8 cellular contexts compared by ENCODE assay signal in the genomic region with DNA sequence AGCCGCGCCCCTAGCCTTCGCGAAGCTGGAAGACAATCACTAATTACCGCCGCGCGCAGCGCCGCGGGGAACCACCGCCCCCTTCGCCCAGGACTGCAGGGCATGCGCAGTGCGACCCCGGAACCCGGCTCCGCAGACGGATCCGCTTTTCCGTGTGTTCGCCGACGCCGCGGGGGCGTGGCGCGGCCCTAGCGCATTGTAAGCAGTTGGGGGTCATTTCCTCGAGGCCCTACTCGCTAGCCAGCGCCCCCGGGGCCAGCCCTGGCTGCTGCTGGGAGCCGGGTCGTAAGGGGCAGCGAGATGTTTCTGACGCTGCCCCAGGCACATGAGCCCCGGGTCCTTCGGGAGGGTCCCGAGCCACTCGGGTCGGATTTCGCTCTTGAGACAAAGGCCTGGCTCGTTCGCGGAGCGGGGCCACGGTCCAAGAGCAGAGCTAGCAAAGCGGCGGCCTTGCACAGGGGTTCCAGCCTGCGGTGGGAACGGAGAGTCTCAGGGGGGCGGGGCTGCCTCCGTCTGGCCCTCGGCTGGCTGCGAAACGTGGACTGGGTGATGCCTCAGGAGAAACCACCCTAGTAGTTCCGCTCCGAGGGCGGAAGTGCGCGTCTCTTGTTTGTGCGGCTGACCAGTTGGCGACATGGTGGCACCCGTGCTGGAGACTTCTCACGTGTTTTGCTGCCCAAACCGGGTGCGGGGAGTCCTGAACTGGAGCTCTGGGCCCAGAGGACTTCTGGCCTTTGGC. TPM values are rescaled to one million over a fixed set of nuclear protein-coding genes. Genes with fewer than 3 reads are reported as not detected.
DNase-seq lines count a peak whose midpoint lies in the region; ATAC-seq and TF ChIP-seq lines count a peak whose summit lies in the region.

A gene with protein sequence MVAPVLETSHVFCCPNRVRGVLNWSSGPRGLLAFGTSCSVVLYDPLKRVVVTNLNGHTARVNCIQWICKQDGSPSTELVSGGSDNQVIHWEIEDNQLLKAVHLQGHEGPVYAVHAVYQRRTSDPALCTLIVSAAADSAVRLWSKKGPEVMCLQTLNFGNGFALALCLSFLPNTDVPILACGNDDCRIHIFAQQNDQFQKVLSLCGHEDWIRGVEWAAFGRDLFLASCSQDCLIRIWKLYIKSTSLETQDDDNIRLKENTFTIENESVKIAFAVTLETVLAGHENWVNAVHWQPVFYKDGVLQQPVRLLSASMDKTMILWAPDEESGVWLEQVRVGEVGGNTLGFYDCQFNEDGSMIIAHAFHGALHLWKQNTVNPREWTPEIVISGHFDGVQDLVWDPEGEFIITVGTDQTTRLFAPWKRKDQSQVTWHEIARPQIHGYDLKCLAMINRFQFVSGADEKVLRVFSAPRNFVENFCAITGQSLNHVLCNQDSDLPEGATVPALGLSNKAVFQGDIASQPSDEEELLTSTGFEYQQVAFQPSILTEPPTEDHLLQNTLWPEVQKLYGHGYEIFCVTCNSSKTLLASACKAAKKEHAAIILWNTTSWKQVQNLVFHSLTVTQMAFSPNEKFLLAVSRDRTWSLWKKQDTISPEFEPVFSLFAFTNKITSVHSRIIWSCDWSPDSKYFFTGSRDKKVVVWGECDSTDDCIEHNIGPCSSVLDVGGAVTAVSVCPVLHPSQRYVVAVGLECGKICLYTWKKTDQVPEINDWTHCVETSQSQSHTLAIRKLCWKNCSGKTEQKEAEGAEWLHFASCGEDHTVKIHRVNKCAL (plus strand): TSS at position 600 of the 739 bp plus-strand sequence. CDS start 35 bp downstream, at position 635.
A gene with protein sequence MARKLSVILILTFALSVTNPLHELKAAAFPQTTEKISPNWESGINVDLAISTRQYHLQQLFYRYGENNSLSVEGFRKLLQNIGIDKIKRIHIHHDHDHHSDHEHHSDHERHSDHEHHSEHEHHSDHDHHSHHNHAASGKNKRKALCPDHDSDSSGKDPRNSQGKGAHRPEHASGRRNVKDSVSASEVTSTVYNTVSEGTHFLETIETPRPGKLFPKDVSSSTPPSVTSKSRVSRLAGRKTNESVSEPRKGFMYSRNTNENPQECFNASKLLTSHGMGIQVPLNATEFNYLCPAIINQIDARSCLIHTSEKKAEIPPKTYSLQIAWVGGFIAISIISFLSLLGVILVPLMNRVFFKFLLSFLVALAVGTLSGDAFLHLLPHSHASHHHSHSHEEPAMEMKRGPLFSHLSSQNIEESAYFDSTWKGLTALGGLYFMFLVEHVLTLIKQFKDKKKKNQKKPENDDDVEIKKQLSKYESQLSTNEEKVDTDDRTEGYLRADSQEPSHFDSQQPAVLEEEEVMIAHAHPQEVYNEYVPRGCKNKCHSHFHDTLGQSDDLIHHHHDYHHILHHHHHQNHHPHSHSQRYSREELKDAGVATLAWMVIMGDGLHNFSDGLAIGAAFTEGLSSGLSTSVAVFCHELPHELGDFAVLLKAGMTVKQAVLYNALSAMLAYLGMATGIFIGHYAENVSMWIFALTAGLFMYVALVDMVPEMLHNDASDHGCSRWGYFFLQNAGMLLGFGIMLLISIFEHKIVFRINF (minus strand): TSS at position 41 of the 739 bp plus-strand sequence. CDS start 2,333 bp downstream, outside the sequence.

- H3K9me3 ChIP-seq in mononuclear cell (ENCODE audit: low read depth, low read length) = no peaks in the 10 kb centered on the region

- ATAC-seq in GM21619 (IDR thresholded peaks at IDR 0.05; ENCODE audit: unreplicated experiment) = peak; percentile 89

- H3K4me1 ChIP-seq in mononuclear cell (ENCODE audit: insufficient read depth, low read length) = peaks cover 38% of the 10 kb centered on the region

- peak; percentile 82 for DNase-seq in DMS153 treated with DMSO at 0.1 percent for 48 hours (lab: John Stamatoyannopoulos, UW; ENCODE audit: unreplicated experiment)
- DNase-seq in OCI-M2 (lab: John Stamatoyannopoulos, UW; ENCODE audit: unreplicated experiment) = peak; percentile 55
- peak; percentile 92 for DNase-seq in activated T-cell treated with anti-CD3 and anti-CD28 coated beads for 4 hours
- peak; percentile 96 for DNase-seq in epithelial cell of esophagus (ENCODE audit: low read depth)
- peak; percentile 93 to 94 for DNase-seq in stimulated activated CD8-positive, alpha-beta memory T cell treated with anti-CD3 and anti-CD28 coated beads, Interleukin-2, amount 100 ng/mL, for 48 hours (ENCODE audit: low read depth in 2 of 2)

- TF ChIP-seq CTCF in epithelial cell of esophagus (IDR thresholded peaks at IDR 0.05; ENCODE audit: insufficient read depth, low read depth, low read length, missing control alignments) = no peak

- no peak for TF ChIP-seq RAD21 in Ishikawa (IDR thresholded peaks at IDR 0.05; ENCODE audit: low read depth)

- peak; percentile 26; the same call in 1 of the 2 replicates for TF ChIP-seq EP300 in Ishikawa (IDR thresholded peaks at IDR 0.05; ENCODE audit: borderline replicate concordance)

- no peaks in the 10 kb centered on the region for H3K27me3 ChIP-seq in mononuclear cell (ENCODE audit: insufficient read depth, low read length)

- H3K4me3 ChIP-seq in epithelial cell of esophagus (ENCODE audit: low read length) (peak within 1 kb of the TSS; percentile 99), mononuclear cell (ENCODE audit: low read length) (peak within 1 kb of the TSS; percentile 82)

TF ChIP-seq in Ishikawa, 13 proteins besides CTCF, POLR2A, EP300 and RAD21:
- TF ChIP-seq CEBPB (IDR thresholded peaks at IDR 0.05) = no peak
- peak; percentile 88 for TF ChIP-seq YY1 (IDR thresholded peaks at IDR 0.05; ENCODE audit: low read depth)
- no peak for TF ChIP-seq TCF12 (IDR thresholded peaks at IDR 0.05; ENCODE audit: low read depth)
- TF ChIP-seq ZBTB7A (IDR thresholded peaks at IDR 0.05; ENCODE audit: low read depth) = peak; percentile 68; the same call in 1 of the 2 replicates
- TF ChIP-seq, protein P1, sequence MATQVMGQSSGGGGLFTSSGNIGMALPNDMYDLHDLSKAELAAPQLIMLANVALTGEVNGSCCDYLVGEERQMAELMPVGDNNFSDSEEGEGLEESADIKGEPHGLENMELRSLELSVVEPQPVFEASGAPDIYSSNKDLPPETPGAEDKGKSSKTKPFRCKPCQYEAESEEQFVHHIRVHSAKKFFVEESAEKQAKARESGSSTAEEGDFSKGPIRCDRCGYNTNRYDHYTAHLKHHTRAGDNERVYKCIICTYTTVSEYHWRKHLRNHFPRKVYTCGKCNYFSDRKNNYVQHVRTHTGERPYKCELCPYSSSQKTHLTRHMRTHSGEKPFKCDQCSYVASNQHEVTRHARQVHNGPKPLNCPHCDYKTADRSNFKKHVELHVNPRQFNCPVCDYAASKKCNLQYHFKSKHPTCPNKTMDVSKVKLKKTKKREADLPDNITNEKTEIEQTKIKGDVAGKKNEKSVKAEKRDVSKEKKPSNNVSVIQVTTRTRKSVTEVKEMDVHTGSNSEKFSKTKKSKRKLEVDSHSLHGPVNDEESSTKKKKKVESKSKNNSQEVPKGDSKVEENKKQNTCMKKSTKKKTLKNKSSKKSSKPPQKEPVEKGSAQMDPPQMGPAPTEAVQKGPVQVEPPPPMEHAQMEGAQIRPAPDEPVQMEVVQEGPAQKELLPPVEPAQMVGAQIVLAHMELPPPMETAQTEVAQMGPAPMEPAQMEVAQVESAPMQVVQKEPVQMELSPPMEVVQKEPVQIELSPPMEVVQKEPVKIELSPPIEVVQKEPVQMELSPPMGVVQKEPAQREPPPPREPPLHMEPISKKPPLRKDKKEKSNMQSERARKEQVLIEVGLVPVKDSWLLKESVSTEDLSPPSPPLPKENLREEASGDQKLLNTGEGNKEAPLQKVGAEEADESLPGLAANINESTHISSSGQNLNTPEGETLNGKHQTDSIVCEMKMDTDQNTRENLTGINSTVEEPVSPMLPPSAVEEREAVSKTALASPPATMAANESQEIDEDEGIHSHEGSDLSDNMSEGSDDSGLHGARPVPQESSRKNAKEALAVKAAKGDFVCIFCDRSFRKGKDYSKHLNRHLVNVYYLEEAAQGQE (IDR thresholded peaks at IDR 0.05; ENCODE audit: low read depth) = no peak
- peak; percentile 79 for TF ChIP-seq EGR1 (IDR thresholded peaks at IDR 0.05)
- TF ChIP-seq FOXM1 (IDR thresholded peaks at IDR 0.05; ENCODE audit: borderline replicate concordance, low read depth) = peak; percentile 15; the same call in 1 of the 2 replicates
- TF ChIP-seq TAF1 (IDR thresholded peaks at IDR 0.05; ENCODE audit: low read depth) = peak; percentile 63
- TF ChIP-seq, protein P2, sequence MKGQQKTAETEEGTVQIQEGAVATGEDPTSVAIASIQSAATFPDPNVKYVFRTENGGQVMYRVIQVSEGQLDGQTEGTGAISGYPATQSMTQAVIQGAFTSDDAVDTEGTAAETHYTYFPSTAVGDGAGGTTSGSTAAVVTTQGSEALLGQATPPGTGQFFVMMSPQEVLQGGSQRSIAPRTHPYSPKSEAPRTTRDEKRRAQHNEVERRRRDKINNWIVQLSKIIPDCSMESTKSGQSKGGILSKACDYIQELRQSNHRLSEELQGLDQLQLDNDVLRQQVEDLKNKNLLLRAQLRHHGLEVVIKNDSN (IDR thresholded peaks at IDR 0.05) = peak; percentile 72; the same call in 1 of the 2 replicates
- no peak; the same call in 1 of the 2 replicates for TF ChIP-seq TEAD4 (IDR thresholded peaks at IDR 0.05)
- TF ChIP-seq, protein P3, sequence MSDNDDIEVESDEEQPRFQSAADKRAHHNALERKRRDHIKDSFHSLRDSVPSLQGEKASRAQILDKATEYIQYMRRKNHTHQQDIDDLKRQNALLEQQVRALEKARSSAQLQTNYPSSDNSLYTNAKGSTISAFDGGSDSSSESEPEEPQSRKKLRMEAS (IDR thresholded peaks at IDR 0.05) = peak; percentile 92
- TF ChIP-seq CREB1 (IDR thresholded peaks at IDR 0.05; ENCODE audit: low read depth) = no peak; the same call in 1 of the 2 replicates
- no peak for TF ChIP-seq NFIC (IDR thresholded peaks at IDR 0.05)

RNA-seq across cellular contexts. Expression of the first gene that starts in this region (rescaled TPM):
- total RNA-seq in mononuclear cell = 198 TPM

RNA-seq across cellular contexts. Expression of the second gene that starts in this region (rescaled TPM):
- total RNA-seq in mononuclear cell = 18.1 TPM

Comparison
In these comparisons a context has a peak if more than half of its experiments do, and no peak if none do; other contexts are left out.
1. Peak in every context shown above with its lines: DNase-seq, ATAC-seq and H3K4me3 ChIP-seq.